1 cellular context compared by ENCODE assay signal in genomic region chr4:152663203-152664066, GRCh38.
TF ChIP-seq lines count a peak whose summit lies in the region.

No MANE protein-coding gene starts in this region.

TF ChIP-seq in K562, 482 proteins besides CTCF, POLR2A, EP300 and RAD21 (continued from another document and continues in another):
- no peak for TF ChIP-seq CREB3 (tag; conservative IDR thresholded peaks at IDR 0.05; ENCODE audit: low read depth)
- 0 out of 2 replicates have a peak, but pooled peaks have one; percentile 52 for TF ChIP-seq DMBX1 (CRISPR knock-in tag; IDR thresholded peaks at IDR 0.05; ENCODE audit: borderline replicate concordance)
- TF ChIP-seq E4F1 (CRISPR knock-in tag; IDR thresholded peaks at IDR 0.05; ENCODE audit: borderline replicate concordance): no peak
- peak; percentile 81 for TF ChIP-seq JUND (IDR thresholded peaks at IDR 0.05; ENCODE audit: borderline replicate concordance, low read depth, low read length)
- TF ChIP-seq JUND (tag; IDR thresholded peaks at IDR 0.05; ENCODE audit: borderline replicate concordance, low read depth, low read length): peak; percentile 53; the same call in 2 of the 3 replicates
- no peak for TF ChIP-seq MIER1 (IDR thresholded peaks at IDR 0.05; ENCODE audit: low read depth)
- no peak for TF ChIP-seq POLR3A (IDR thresholded peaks at IDR 0.05; ENCODE audit: borderline replicate concordance, extremely low read depth, insufficient read depth, insufficient read length)
- TF ChIP-seq ARID3B (CRISPR knock-in tag; IDR thresholded peaks at IDR 0.05; ENCODE audit: borderline replicate concordance): no peak
- TF ChIP-seq TFAM (CRISPR knock-in tag; conservative IDR thresholded peaks at IDR 0.05): no peak
- TF ChIP-seq FOXP1 (CRISPR knock-in tag; IDR thresholded peaks at IDR 0.05): 0 out of 2 replicates have a peak, but pooled peaks have one; percentile 67
- no peak for TF ChIP-seq ZNF274 (IDR thresholded peaks at IDR 0.05; ENCODE audit: borderline replicate concordance, low read depth, low read length)
- no peak for TF ChIP-seq ZC3H11A (IDR thresholded peaks at IDR 0.05; ENCODE audit: low read depth, low read length)
- TF ChIP-seq JUN (IDR thresholded peaks at IDR 0.05; ENCODE audit: borderline replicate concordance, low read depth, low read length): peak; percentile 59; the same call in 1 of the 2 replicates
- TF ChIP-seq JUN (CRISPR knock-in tag; IDR thresholded peaks at IDR 0.05; ENCODE audit: borderline replicate concordance): no peak
- TF ChIP-seq HMBOX1 (IDR thresholded peaks at IDR 0.05): peak; percentile 87
- peak; percentile 82 for TF ChIP-seq HES1 (IDR thresholded peaks at IDR 0.05; ENCODE audit: low read depth)
- TF ChIP-seq KLF6 (CRISPR knock-in tag; IDR thresholded peaks at IDR 0.05; ENCODE audit: borderline replicate concordance): 0 out of 2 replicates have a peak, but pooled peaks have one; percentile 3
- peak; percentile 21; the same call in 1 of the 2 replicates for TF ChIP-seq ZBTB26 (CRISPR knock-in tag; IDR thresholded peaks at IDR 0.05)
- no peak for TF ChIP-seq RB1 (IDR thresholded peaks at IDR 0.05; ENCODE audit: low read depth)
- TF ChIP-seq ZNF140 (CRISPR knock-in tag; IDR thresholded peaks at IDR 0.05): no peak
- peak; percentile 10; the same call in 1 of the 2 replicates for TF ChIP-seq NCOA1 (IDR thresholded peaks at IDR 0.05; ENCODE audit: low read depth)
- peak; percentile 81 for TF ChIP-seq ZNF589 (CRISPR knock-in tag; IDR thresholded peaks at IDR 0.05; ENCODE audit: low read depth)
- TF ChIP-seq CTCFL (IDR thresholded peaks at IDR 0.05; ENCODE audit: borderline replicate concordance, insufficient read depth, low read depth, low read length, poor library complexity, severe bottlenecking): no peak
- no peak for TF ChIP-seq CHCHD3 (CRISPR knock-in tag; IDR thresholded peaks at IDR 0.05)
- peak in 1 of 2 experiments; percentile 43; a peak in 1 of 4 replicates for TF ChIP-seq ZNF639 (CRISPR knock-in tag; conservative IDR thresholded peaks at IDR 0.05 in 1 of 2, IDR thresholded peaks at IDR 0.05 in 1 of 2)
- peak; percentile 72; the same call in 1 of the 2 replicates for TF ChIP-seq CTBP1 (IDR thresholded peaks at IDR 0.05; ENCODE audit: borderline replicate concordance)
- TF ChIP-seq PHF20 (IDR thresholded peaks at IDR 0.05; ENCODE audit: partially characterized antibody): no peak
- TF ChIP-seq DLX4 (CRISPR knock-in tag; IDR thresholded peaks at IDR 0.05): no peak
- TF ChIP-seq HOMEZ (CRISPR knock-in tag; IDR thresholded peaks at IDR 0.05): no peak
- no peak for TF ChIP-seq ZNF511 (CRISPR knock-in tag; IDR thresholded peaks at IDR 0.05)
- TF ChIP-seq ZNF408 (CRISPR knock-in tag; IDR thresholded peaks at IDR 0.05; ENCODE audit: low read depth): no peak
